8 cellular contexts compared by ENCODE assay signal in genomic region chr19:14433454-14434156, GRCh38. TPM values are rescaled to one million over a fixed set of nuclear protein-coding genes. Genes with fewer than 3 reads are reported as not detected.
DNase-seq lines count a peak whose midpoint lies in the region; ATAC-seq, FAIRE-seq and TF ChIP-seq lines count a peak whose summit lies in the region.

No MANE protein-coding gene starts in this region.

- H3K56ac ChIP-seq in H9 (ENCODE audit: insufficient read length, low read depth, low read length) = no peak overlapping the region

- FAIRE-seq in A549 (lab: Jason Lieb, UNC) = no peak

- H2AK5ac ChIP-seq in H9 (ENCODE audit: insufficient read length, low read length) = no peak overlapping the region

- ATAC-seq in A549 = peak; percentile 14 to 33; a peak in 4 of 6 replicates
- peak; percentile 17 for ATAC-seq in Right ventricle myocardium superior (ENCODE audit: poor library complexity)
- ATAC-seq in GM21723 (IDR thresholded peaks at IDR 0.05; ENCODE audit: unreplicated experiment) = no peak

- H3K9me3 ChIP-seq in A549 (no peaks in the 10 kb centered on the region), H9 (ENCODE audit: control insufficient read depth, low read depth, low read length) (no peaks in the 10 kb centered on the region)

- TF ChIP-seq RAD21 in A549 (conservative IDR thresholded peaks at IDR 0.05 in 1 of 2, IDR thresholded peaks at IDR 0.05 in 1 of 2) = no peak

- TF ChIP-seq EP300 in A549 (IDR thresholded peaks at IDR 0.05) = no peak

- H3K4me3 ChIP-seq in A549 = peak overlapping the region; percentile 92

- peaks cover 1% of the 10 kb centered on the region; the same call in 1 of the 2 replicates for H3K79me2 ChIP-seq in H9 (ENCODE audit: insufficient read depth, low read length)

- H3K4ac ChIP-seq in H9 (ENCODE audit: low read depth, low read length) = no peak overlapping the region

- H3K23ac ChIP-seq in H9 (ENCODE audit: insufficient read length, low read depth, low read length) = no peak overlapping the region

- H3K79me1 ChIP-seq in H9 (ENCODE audit: insufficient read depth, low read depth, low read length, poor library complexity, severe bottlenecking) = peaks cover 4% of the 10 kb centered on the region

- no peak overlapping the region for H2BK20ac ChIP-seq in H9 (ENCODE audit: low read depth, low read length, poor library complexity, severe bottlenecking)

- DNase-seq in A549 (ENCODE audit: low read depth in 1 of 2, low spot score in 1 of 2) (no peak), H9 (no peak), NCI-H69 (lab: John Stamatoyannopoulos, UW) (peak; percentile 89), Right ventricle myocardium superior (no peak), progenitor cell of endocrine pancreas (ENCODE audit: low spot score, unreplicated experiment) (no peak), middle frontal gyrus (ENCODE audit: extremely low spot score, low spot score) (no peak)
- peak; percentile 37 for DNase-seq in activated effector memory CD4-positive, alpha-beta T cell treated with Interleukin-2 at 50 U/mL for 16 hours

- H3T11ph ChIP-seq in H9 (ENCODE audit: low read length) = no peak overlapping the region

- H3K23me2 ChIP-seq in H9 (ENCODE audit: insufficient read length, low read depth, low read length, poor library complexity, severe bottlenecking) = peaks cover 7% of the 10 kb centered on the region

- H3K4me3 Mint-ChIP-seq in H9 (peak overlapping the region; percentile 71 to 81), progenitor cell of endocrine pancreas (ENCODE audit: low read depth) (peak overlapping the region; percentile 75)

- H4K5ac ChIP-seq in H9 (ENCODE audit: insufficient read length, low read depth, low read length) = no peak overlapping the region

- H3K9me3 Mint-ChIP-seq in H9 = no peaks in the 10 kb centered on the region
- H3K9me3 Mint-ChIP-seq in progenitor cell of endocrine pancreas (ENCODE audit: low read depth) = no peaks in the 10 kb centered on the region

- H2AFZ ChIP-seq in H9 (ENCODE audit: low read length) = no peak overlapping the region

- CTCF ChIA-PET in A549 (lab: Yijun Ruan, JAX) = interaction anchor here (0.6 to 1.8 kb wide), 7 partner anchors 17 to 622 kb away, joined by 3 to 12 read pairs (median 3); partner anchors contain the start of gene ASF1B

- H3K27me3 ChIP-seq in H9 (ENCODE audit: insufficient read depth, low read length) = no peaks in the 10 kb centered on the region

- WGBS in A549 (ENCODE audit: missing lambda C conversion rate) = no CpG with 5 or more reads among the region's 62 CpGs
- WGBS in H9 (ENCODE audit: extremely low coverage, insufficient read length, low lambda C conversion rate) = no CpG with 5 or more reads among the region's 62 CpGs

- H2BK5ac ChIP-seq in H9 (ENCODE audit: insufficient read length, low read length) = no peak overlapping the region

- H2BK120ac ChIP-seq in H9 (ENCODE audit: low read depth, low read length, poor library complexity, severe bottlenecking) = no peak overlapping the region

- H3K27me3 Mint-ChIP-seq in H9 (ENCODE audit: low read depth) (peaks cover 20% of the 10 kb centered on the region), progenitor cell of endocrine pancreas (peaks cover 9% of the 10 kb centered on the region)

- H3K27ac Mint-ChIP-seq in H9 (no peak overlapping the region), progenitor cell of endocrine pancreas (no peak overlapping the region)

- TF ChIP-seq POLR2A in A549 (IDR thresholded peaks at IDR 0.05; ENCODE audit: low read length) = no peak

- H2BK12ac ChIP-seq in H9 (ENCODE audit: insufficient read length, low read depth, low read length) = no peak overlapping the region

- H3K27ac ChIP-seq in A549 = peak overlapping the region; percentile 91 to 98
- H3K27ac ChIP-seq in H9 (ENCODE audit: insufficient read length, low read depth, low read length) = no peak overlapping the region

- H3K18ac ChIP-seq in H9 (ENCODE audit: insufficient read length, low read depth, low read length) = no peak overlapping the region

- peak overlapping the region; percentile 98 for H3K4me2 ChIP-seq in A549
- peak overlapping the region; percentile 43 for H3K4me2 ChIP-seq in H9 (ENCODE audit: insufficient read depth, insufficient read length, low read length)

- H3K9ac ChIP-seq in H9 (ENCODE audit: extremely low read depth, insufficient read length, low read length) = peak overlapping the region; percentile 59

- peak overlapping the region; percentile 17; the same call in 1 of the 2 replicates for H3K14ac ChIP-seq in H9 (ENCODE audit: insufficient read depth, low read length)

- H4K20me1 ChIP-seq in H9 (ENCODE audit: control insufficient read depth, insufficient read depth, insufficient read length) = no peaks in the 10 kb centered on the region

- H4K91ac ChIP-seq in H9 (ENCODE audit: insufficient read length, low read depth, low read length) = no peak overlapping the region

- no peak overlapping the region for H4K8ac ChIP-seq in H9 (replicated peaks; ENCODE audit: insufficient read length, low read depth, low read length)

- H2BK15ac ChIP-seq in H9 (ENCODE audit: low read depth, low read length) = no peak overlapping the region

- peaks cover 7 to 10% of the 10 kb centered on the region in 2 experiments for H3K4me1 Mint-ChIP-seq in H9
- H3K4me1 Mint-ChIP-seq in progenitor cell of endocrine pancreas (ENCODE audit: low read depth) = peaks cover 10% of the 10 kb centered on the region

- H3K4me1 ChIP-seq in A549 (peaks cover 29% of the 10 kb centered on the region), H9 (ENCODE audit: insufficient read depth, low read length) (no peaks in the 10 kb centered on the region)

- intact Hi-C loops in Right ventricle myocardium superior (cut with DNase I) = no loop called here

- TF ChIP-seq CTCF in A549 (IDR thresholded peaks at IDR 0.05) = no peak
- no peak for TF ChIP-seq CTCF in H9 (conservative IDR thresholded peaks at IDR 0.05)
- peak; percentile 46 for TF ChIP-seq CTCF in progenitor cell of endocrine pancreas (IDR thresholded peaks at IDR 0.05; ENCODE audit: unreplicated experiment)

- POLR2A ChIA-PET in A549 (lab: Yijun Ruan, JAX) = no interaction called here

- H3K36me3 Mint-ChIP-seq in H9 (ENCODE audit: insufficient read depth in 1 of 3, low read depth in 3 of 3) (peaks cover 0 to 8% (median 0%) of the 10 kb centered on the region in 3 experiments; a peak in 2 of 7 replicates), progenitor cell of endocrine pancreas (ENCODE audit: insufficient read depth) (no peaks in the 10 kb centered on the region)

TF ChIP-seq in A549, 52 proteins besides CTCF, POLR2A, EP300 and RAD21:
- TF ChIP-seq CHD4 (IDR thresholded peaks at IDR 0.05; ENCODE audit: borderline replicate concordance) = no peak
- TF ChIP-seq RFX5 (IDR thresholded peaks at IDR 0.05) = no peak
- peak; percentile 46; the same call in 1 of the 2 replicates for TF ChIP-seq BHLHE40 (IDR thresholded peaks at IDR 0.05; ENCODE audit: low read depth, low read length)
- TF ChIP-seq PHF8 (IDR thresholded peaks at IDR 0.05; ENCODE audit: borderline replicate concordance, low read depth) = 0 out of 2 replicates have a peak, but pooled peaks have one; percentile 11
- TF ChIP-seq MAX (IDR thresholded peaks at IDR 0.05) = peak; percentile 32; the same call in 1 of the 2 replicates

RNA-seq across cellular contexts. Expression of gene PKN1, which starts 0.5 kb away (rescaled TPM):
- polyA plus RNA-seq in A549 (2011; rRNA removed) (26.5 and 33.4 TPM in 2 replicates), A549 (2017; fragmentation: RNase III; extraction: RNeasy Plus Mini Kit Qiagen cat#74134 plus additional on column Dnase treatment) (37.3 to 45.8 TPM (median 41.7 TPM) in 3 replicates)
- 52.0 and 53.8 TPM in 2 replicates for polyA plus RNA-seq in A549 (2012; cell fraction: cytosol; rRNA removed)
- polyA plus RNA-seq in A549 (2012; cell fraction: nucleus; rRNA removed) = 57.1 and 61.2 TPM in 2 replicates
- 82.9 and 96.8 TPM in 2 replicates for polyA minus RNA-seq in A549 (2011; rRNA and poly(A)+ RNA removed)
- total RNA-seq in H9 (2021) (149 and 159 TPM in 2 replicates), Right ventricle myocardium superior (129 TPM), progenitor cell of endocrine pancreas (106 TPM in 2 replicates)

RNA-seq across cellular contexts. Expression of gene DDX39A, which starts 14.5 kb away (rescaled TPM):
- polyA plus RNA-seq in A549 (2011; rRNA removed) = 57.9 and 59.0 TPM in 2 replicates
- polyA plus RNA-seq in A549 (2012; cell fraction: cytosol; rRNA removed) = 172 and 176 TPM in 2 replicates
- polyA plus RNA-seq in A549 (2012; cell fraction: nucleus; rRNA removed) = 636 and 678 TPM in 2 replicates
- 110 to 118 TPM (median 112 TPM) in 3 replicates for polyA plus RNA-seq in A549 (2017; fragmentation: RNase III; extraction: RNeasy Plus Mini Kit Qiagen cat#74134 plus additional on column Dnase treatment)
- polyA minus RNA-seq in A549 (2011; rRNA and poly(A)+ RNA removed) = 58.9 and 69.4 TPM in 2 replicates
- total RNA-seq in H9 (2021) = 137 and 145 TPM in 2 replicates
- total RNA-seq in Right ventricle myocardium superior = 29.1 TPM
- total RNA-seq in progenitor cell of endocrine pancreas = 66.9 and 74.2 TPM in 2 replicates

RNA-seq across cellular contexts. Expression of gene PTGER1, which starts 41.5 kb away (rescaled TPM):
- polyA plus RNA-seq in A549 (2011; rRNA removed) (0.06 TPM in 1 of 2 replicates, not detected in the other), A549 (2017; fragmentation: RNase III; extraction: RNeasy Plus Mini Kit Qiagen cat#74134 plus additional on column Dnase treatment) (0.12 to 0.18 TPM (median 0.17 TPM) in 3 replicates)
- polyA plus RNA-seq in A549 (2012; cell fraction: cytosol; rRNA removed) = 0.12 and 0.27 TPM in 2 replicates
- polyA plus RNA-seq in A549 (2012; cell fraction: nucleus; rRNA removed) = 0.21 and 0.70 TPM in 2 replicates
- not detected in 2 replicates for polyA minus RNA-seq in A549 (2011; rRNA and poly(A)+ RNA removed)
- total RNA-seq in H9 (2021) (0.63 and 0.66 TPM in 2 replicates), Right ventricle myocardium superior (not detected), progenitor cell of endocrine pancreas (0.34 and 0.84 TPM in 2 replicates)

RNA-seq across cellular contexts. Expression of gene ADGRE5, which starts 52.4 kb away (rescaled TPM):
- 16.9 and 19.8 TPM in 2 replicates for polyA plus RNA-seq in A549 (2011; rRNA removed)
- polyA plus RNA-seq in A549 (2012; cell fraction: cytosol; rRNA removed) = 17.8 and 21.7 TPM in 2 replicates
- polyA plus RNA-seq in A549 (2012; cell fraction: nucleus; rRNA removed) = 86.3 and 101 TPM in 2 replicates
- 32.8 to 34.1 TPM (median 33.1 TPM) in 3 replicates for polyA plus RNA-seq in A549 (2017; fragmentation: RNase III; extraction: RNeasy Plus Mini Kit Qiagen cat#74134 plus additional on column Dnase treatment)
- polyA minus RNA-seq in A549 (2011; rRNA and poly(A)+ RNA removed) = 20.7 and 24.9 TPM in 2 replicates
- 0.96 and 0.97 TPM in 2 replicates for total RNA-seq in H9 (2021)
- 32.9 TPM for total RNA-seq in Right ventricle myocardium superior
- 0.96 and 1.0 TPM in 2 replicates for total RNA-seq in progenitor cell of endocrine pancreas

Comparison
In these comparisons a context has a peak if more than half of its experiments do, and no peak if none do; other contexts are left out.
1. DNase-seq: peak in NCI-H69 (single experiment) and activated effector memory CD4-positive, alpha-beta T cell treated with Interleukin-2 at 50 U/mL for 16 hours (single experiment); none in A549 (0 of 2), H9 (single experiment), Right ventricle myocardium superior (single experiment), progenitor cell of endocrine pancreas (single experiment) and middle frontal gyrus (single experiment).